In the genomic region with DNA sequence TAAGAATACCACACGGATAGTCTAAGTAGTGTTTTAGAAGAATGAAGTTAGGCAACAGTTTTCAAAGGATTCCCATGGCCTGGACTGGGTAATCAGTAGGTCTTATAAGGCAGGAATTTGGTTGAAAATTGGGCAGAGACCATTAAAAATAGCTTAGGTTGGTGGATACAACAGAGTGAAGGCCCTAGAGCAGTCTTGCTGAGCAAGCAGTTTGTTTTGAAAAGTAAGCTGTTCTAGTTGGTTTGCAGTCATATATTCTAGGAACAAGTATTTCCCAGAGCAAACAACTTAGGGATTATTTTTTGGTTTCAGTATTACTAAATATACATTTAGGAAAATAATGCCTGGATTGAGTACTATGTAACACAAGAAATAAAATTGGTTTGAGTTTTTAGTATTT, we compare ENCODE assay signal across 34 cellular contexts.
DNase-seq lines count a peak whose midpoint lies in the region; ATAC-seq, FAIRE-seq and TF ChIP-seq lines count a peak whose summit lies in the region.
"Had no signal": no experiment of that assay in that cellular context is flagged by ENCODE, and none has a peak within 500 bp of the region (broad histone marks: within the 10 kb centered on the region; RNA-seq: fewer than 3 reads in every experiment).

No MANE protein-coding gene starts in this region.

- H3K27me3 ChIP-seq in HepG2 (ENCODE audit: control insufficient read depth in 1 of 2, insufficient read depth in 2 of 2, low read length in 2 of 2) (no peaks in the 10 kb centered on the region), right lobe of liver (no peaks in the 10 kb centered on the region), IMR-90 (ENCODE audit: control insufficient read depth, insufficient read depth, low read length) (no peaks in the 10 kb centered on the region), H1 (replicated peaks in 1 of 4; ENCODE audit: control insufficient read depth in 3 of 4, extremely low read depth in 1 of 4, insufficient read depth in 3 of 4, low read length in 3 of 4) (no peaks in the 10 kb centered on the region)
- H3K27me3 ChIP-seq: BE2C; BLaER1; BLaER1 treated with 17β-estradiol and CSF1 and Interleukin-3, amounts not matched to agents 10 nM and 100 nM had no signal

- BruUV-seq in HepG2 (replicated peaks; lab: Mats Ljungman, UMichigan), result no TSS peak
- BruUV-seq in IMR-90 (replicated peaks; lab: Mats Ljungman, UMichigan), result no TSS peak

- ATAC-seq in HepG2 (no peak), right lobe of liver (no peak), A549 (no peak), IMR-90 (ENCODE audit: low read depth) (no peak)
- ATAC-seq: CD8-positive, alpha-beta T cell had no signal

- H4K20me1 ChIP-seq in HepG2 (ENCODE audit: insufficient read depth, low read length) (no peaks in the 10 kb centered on the region), IMR-90 (ENCODE audit: insufficient read depth, low read length) (no peaks in the 10 kb centered on the region), H1 (replicated peaks in 1 of 2; ENCODE audit: control insufficient read depth in 1 of 2, insufficient read depth in 2 of 2, low read length in 2 of 2) (no peaks in the 10 kb centered on the region)
- H4K20me1 ChIP-seq: BLaER1; BLaER1 treated with 17β-estradiol and CSF1 and Interleukin-3, amounts not matched to agents 10 nM and 100 nM had no signal

- no peak overlapping the region for H2AFZ ChIP-seq in HepG2 (ENCODE audit: low read length)
- no peak overlapping the region for H2AFZ ChIP-seq in IMR-90 (replicated peaks; ENCODE audit: low read length, poor library complexity)
- no peak overlapping the region for H2AFZ ChIP-seq in H1 (ENCODE audit: low read length)

- H3K4me1 ChIP-seq in HepG2 (ENCODE audit: insufficient read depth, low read length) (no peaks in the 10 kb centered on the region), right lobe of liver (no peaks in the 10 kb centered on the region), A549 (no peaks in the 10 kb centered on the region), IMR-90 (ENCODE audit: control insufficient read depth, insufficient read depth, low read length) (no peaks in the 10 kb centered on the region), H1 (replicated peaks in 1 of 4; ENCODE audit: control insufficient read depth in 3 of 4, insufficient read depth in 4 of 4, low read length in 3 of 4) (no peaks in the 10 kb centered on the region)
- H3K4me1 ChIP-seq: BE2C, BLaER1, Caco-2 had no signal

- H3K9me3 ChIP-seq in HepG2 (ENCODE audit: low read length), result no peaks in the 10 kb centered on the region
- H3K9me3 ChIP-seq in right lobe of liver, result no peaks in the 10 kb centered on the region
- H3K9me3 ChIP-seq in A549, result no peaks in the 10 kb centered on the region
- H3K9me3 ChIP-seq in IMR-90 (ENCODE audit: control insufficient read depth, insufficient read depth, low read length), result no peaks in the 10 kb centered on the region
- H3K9me3 ChIP-seq in H1 (ENCODE audit: insufficient read depth in 2 of 2, low read depth in 1 of 2, low read length in 1 of 2), result no peaks in the 10 kb centered on the region
- H3K9me3 ChIP-seq: BE2C; BLaER1; BLaER1 treated with 17β-estradiol and CSF1 and Interleukin-3, amounts not matched to agents 10 nM and 100 nM; Caco-2 had no signal

- H4K8ac ChIP-seq in IMR-90 (ENCODE audit: low read depth in 2 of 2, low read length in 2 of 2), result no peak overlapping the region
- H4K8ac ChIP-seq in H1 (ENCODE audit: extremely low read depth, insufficient read depth, low read length), result no peak overlapping the region

- FAIRE-seq in HepG2 (lab: Jason Lieb, UNC) (no peak), A549 (lab: Jason Lieb, UNC) (no peak), H1 (lab: Jason Lieb, UNC) (no peak)
- FAIRE-seq: A204.1, D721Med had no signal

- no peak overlapping the region for H4K5ac ChIP-seq in IMR-90 (ENCODE audit: low read depth, low read length)
- no peak overlapping the region for H4K5ac ChIP-seq in H1 (ENCODE audit: insufficient read length, low read depth, low read length)

- H2BK5ac ChIP-seq in IMR-90 (ENCODE audit: low read depth, low read length, poor library complexity, severe bottlenecking) (no peak overlapping the region), H1 (ENCODE audit: low read depth, low read length) (no peak overlapping the region)

- H2BK20ac ChIP-seq in IMR-90 (ENCODE audit: low read depth, low read length) (no peak overlapping the region), H1 (ENCODE audit: low read length) (no peak overlapping the region)

- H2AK5ac ChIP-seq in IMR-90 (ENCODE audit: low read depth, low read length) (no peak overlapping the region), H1 (ENCODE audit: low read depth, low read length) (no peak overlapping the region)

- H2AK9ac ChIP-seq in IMR-90 (replicated peaks; ENCODE audit: low read depth, low read length, poor library complexity), result no peak overlapping the region

- no peaks in the 10 kb centered on the region for H3K9me1 ChIP-seq in IMR-90 (ENCODE audit: insufficient read depth, low read length)

- H3K9ac ChIP-seq in HepG2 (ENCODE audit: insufficient read depth, low read depth, low read length), result no peak overlapping the region
- no peak overlapping the region for H3K9ac ChIP-seq in IMR-90 (ENCODE audit: low read depth, low read length)
- no peak overlapping the region for H3K9ac ChIP-seq in H1 (replicated peaks in 1 of 4; ENCODE audit: extremely low read depth in 1 of 4, low read depth in 3 of 4, low read length in 3 of 4)
- H3K9ac ChIP-seq: BLaER1; BLaER1 treated with 17β-estradiol and CSF1 and Interleukin-3, amounts not matched to agents 10 nM and 100 nM had no signal

- CTCF ChIA-PET in HepG2 (lab: Yijun Ruan, JAX; ENCODE audit: low intra/inter-chr PET ratio, low total read pairs), result no interaction called here
- CTCF ChIA-PET in A549 (lab: Yijun Ruan, JAX), result no interaction called here
- CTCF ChIA-PET in IMR-90 (lab: Yijun Ruan, JAX), result no interaction called here
- CTCF ChIA-PET in H1 (lab: Charles Lee; ENCODE audit: partially characterized antibody), result no interaction called here

- H2BK120ac ChIP-seq in IMR-90 (ENCODE audit: low read depth, low read length) (no peak overlapping the region), H1 (replicated peaks; ENCODE audit: low read depth, low read length) (no peak overlapping the region)

- H2BK15ac ChIP-seq in IMR-90 (ENCODE audit: low read depth, low read length), result no peak overlapping the region
- H2BK15ac ChIP-seq in H1 (ENCODE audit: low read length), result no peak overlapping the region

- TF ChIP-seq CTCF in HepG2 (CRISPR knock-in tag; IDR thresholded peaks at IDR 0.05) (no peak), right lobe of liver (IDR thresholded peaks at IDR 0.05) (no peak), A549 (IDR thresholded peaks at IDR 0.05) (no peak), IMR-90 (conservative IDR thresholded peaks at IDR 0.05; ENCODE audit: low read depth, low read length) (no peak), H1 (IDR thresholded peaks at IDR 0.05; ENCODE audit: control extremely low read depth in 1 of 3, insufficient read depth in 1 of 3, low read depth in 1 of 3, low read length in 3 of 3) (no peak)

- DNase-seq in HepG2 (ENCODE audit: low spot score), result no peak
- no peak for DNase-seq in right lobe of liver
- no peak for DNase-seq in A549 (ENCODE audit: low read depth in 1 of 2, low spot score in 1 of 2)
- no peak for DNase-seq in IMR-90
- DNase-seq in H1 (ENCODE audit: low read depth in 1 of 2, low spot score in 2 of 2), result no peak
- no peak for DNase-seq in NCI-H2171 treated with DMSO at 0.1 percent for 48 hours (lab: John Stamatoyannopoulos, UW)
- DNase-seq in anterior cingulate cortex (lab: John Stamatoyannopoulos, UW), result no peak
- no peak for DNase-seq in stimulated activated naive CD4-positive, alpha-beta T cell treated with Interleukin-2 at 50 U/mL for 16 hours (lab: John Stamatoyannopoulos, UW)
- DNase-seq: 8988T; ACHN; AML-193; BE2C; C1 segment of cervical spinal cord; Caco-2; Calu3; CD4-positive, alpha-beta memory T cell; CD4-positive, alpha-beta T cell; CD4-positive, CD25-positive, alpha-beta regulatory T cell; CD8-positive, alpha-beta memory T cell; CD8-positive, alpha-beta T cell; COR-L47; DMS 273 treated with DMSO at 0.1 percent for 48 hours; DMS153; DMS53; DMS79; DMS79 treated with DMSO at 0.1 percent for 48 hours; DND-41; EL had no signal

- H3K27ac ChIP-seq in HepG2 (ENCODE audit: extremely low read length, insufficient read depth, low read length) (no peak overlapping the region), right lobe of liver (no peak overlapping the region), A549 (no peak overlapping the region), IMR-90 (ENCODE audit: insufficient read depth, low read length) (no peak overlapping the region), H1 (ENCODE audit: low read depth, low read length) (no peak overlapping the region)
- H3K27ac ChIP-seq: 22Rv1; BLaER1; BLaER1 treated with 17β-estradiol and CSF1 and Interleukin-3, amounts not matched to agents 10 nM and 100 nM; C4-2B had no signal

- H3K4me2 ChIP-seq in HepG2 (ENCODE audit: low read depth, low read length), result no peak overlapping the region
- H3K4me2 ChIP-seq in A549, result no peak overlapping the region
- H3K4me2 ChIP-seq in IMR-90 (ENCODE audit: low read depth, low read length), result no peak overlapping the region
- no peak overlapping the region for H3K4me2 ChIP-seq in H1 (ENCODE audit: insufficient read depth in 1 of 2, low read depth in 2 of 2, low read length in 2 of 2)
- H3K4me2 ChIP-seq: BLaER1; BLaER1 treated with 17β-estradiol and CSF1 and Interleukin-3, amounts not matched to agents 10 nM and 100 nM had no signal

- no peaks in the 10 kb centered on the region for H3K36me3 ChIP-seq in HepG2 (replicated peaks in 1 of 2; ENCODE audit: control insufficient read depth in 1 of 2, insufficient read depth in 2 of 2, low read length in 2 of 2)
- no peaks in the 10 kb centered on the region for H3K36me3 ChIP-seq in right lobe of liver
- no peaks in the 10 kb centered on the region for H3K36me3 ChIP-seq in IMR-90 (ENCODE audit: control insufficient read depth, insufficient read depth, low read length)
- H3K36me3 ChIP-seq in H1 (ENCODE audit: control insufficient read depth in 2 of 4, insufficient read depth in 4 of 4, low read length in 3 of 4), result no peaks in the 10 kb centered on the region
- H3K36me3 ChIP-seq: BE2C; BLaER1; BLaER1 treated with 17β-estradiol and CSF1 and Interleukin-3, amounts not matched to agents 10 nM and 100 nM had no signal

- H3K23me2 ChIP-seq in H1 (ENCODE audit: low read depth, low read length), result no peaks in the 10 kb centered on the region

- TF ChIP-seq EP300 in HepG2 (IDR thresholded peaks at IDR 0.05; ENCODE audit: low read depth in 2 of 2, low read length in 2 of 2) (no peak), HepG2 (CRISPR knock-in tag; IDR thresholded peaks at IDR 0.05; ENCODE audit: borderline replicate concordance) (no peak), A549 (IDR thresholded peaks at IDR 0.05) (no peak), H1 (IDR thresholded peaks at IDR 0.05; ENCODE audit: borderline replicate concordance in 1 of 2, low read depth in 2 of 2, low read length in 2 of 2) (no peak)

- H3K79me2 ChIP-seq in HepG2 (ENCODE audit: insufficient read depth, low read length) (no peaks in the 10 kb centered on the region), H1 (ENCODE audit: control insufficient read depth in 1 of 2, insufficient read depth in 2 of 2, low read length in 2 of 2) (no peaks in the 10 kb centered on the region)

- POLR2A ChIA-PET in HepG2 (lab: Yijun Ruan, JAX) (no interaction called here), A549 (lab: Yijun Ruan, JAX) (no interaction called here), IMR-90 (lab: Charles Lee; ENCODE audit: unreplicated experiment) (interaction anchor here (0.6 kb wide), 1 partner anchor 429 kb away, joined by 16 read pairs; no protein-coding TSS in a partner anchor), H1 (lab: Charles Lee; ENCODE audit: partially characterized antibody) (no interaction called here)

- H3K14ac ChIP-seq in IMR-90 (replicated peaks; ENCODE audit: low read depth, low read length) (no peak overlapping the region), H1 (ENCODE audit: insufficient read length) (no peak overlapping the region)

- intact Hi-C loops in HepG2 (cut with micrococcal nuclease; ENCODE audit: unreplicated experiment), result no loop called here
- intact Hi-C loops in right lobe of liver (cut with DNase I), result no loop called here
- intact Hi-C loops in IMR-90 (cut with micrococcal nuclease), result no loop called here

- no peak overlapping the region for H3K18ac ChIP-seq in IMR-90 (ENCODE audit: low read depth, low read length)
- no peak overlapping the region for H3K18ac ChIP-seq in H1 (ENCODE audit: extremely low read depth, low read length)

- H3K56ac ChIP-seq in IMR-90 (ENCODE audit: extremely low read depth, insufficient read depth, low read length) (no peak overlapping the region; the same call in 1 of the 2 replicates), H1 (replicated peaks; ENCODE audit: insufficient read length, low read depth, low read length) (no peak overlapping the region)

- in situ Hi-C loops in HepG2 (cut with HindIII; ENCODE audit: extremely low pct_ligation_motif_present, low pct_unique_long_range_greater_than_20kb), result no loop called here
- in situ Hi-C loops in IMR-90 (cut with MboI; ENCODE audit: low sequenced_read_pairs), result no loop called here

- H3K23ac ChIP-seq in IMR-90 (ENCODE audit: low read depth, low read length) (no peak overlapping the region), H1 (ENCODE audit: insufficient read length) (no peak overlapping the region)

- dilution Hi-C loops in IMR-90 (cut with HindIII; ENCODE audit: low sequenced_read_pairs, unreplicated experiment), result no loop called here

- H3K4ac ChIP-seq in IMR-90 (ENCODE audit: low read depth, low read length), result no peak overlapping the region
- H3K4ac ChIP-seq in H1 (replicated peaks; ENCODE audit: insufficient read length, low read depth, low read length), result no peak overlapping the region

- H3K4me3 ChIP-seq in HepG2 (replicated peaks in 1 of 3; ENCODE audit: insufficient read depth in 1 of 3, low read depth in 2 of 3, low read length in 3 of 3) (no peak overlapping the region), right lobe of liver (no peak overlapping the region), A549 (no peak overlapping the region), IMR-90 (ENCODE audit: insufficient read depth, low read depth, low read length) (no peak overlapping the region), H1 (ENCODE audit: extremely low read depth in 1 of 4, insufficient read depth in 2 of 4, low read depth in 3 of 4, low read length in 4 of 4) (no peak overlapping the region)
- H3K4me3 ChIP-seq: BLaER1; BLaER1 treated with 17β-estradiol and CSF1 and Interleukin-3, amounts not matched to agents 10 nM and 100 nM had no signal

- no peak for TF ChIP-seq POLR2A in HepG2 (IDR thresholded peaks at IDR 0.05; ENCODE audit: insufficient read depth in 1 of 2, low read depth in 2 of 2, low read length in 2 of 2)
- TF ChIP-seq POLR2A in right lobe of liver (IDR thresholded peaks at IDR 0.05), result no peak
- TF ChIP-seq POLR2A in A549 (IDR thresholded peaks at IDR 0.05; ENCODE audit: low read length), result no peak
- TF ChIP-seq POLR2A in IMR-90 (IDR thresholded peaks at IDR 0.05; ENCODE audit: low read depth, low read length), result no peak
- TF ChIP-seq POLR2A in H1 (IDR thresholded peaks at IDR 0.05; ENCODE audit: control extremely low read depth in 1 of 2, low read depth in 2 of 2, low read length in 2 of 2), result no peak

- TF ChIP-seq RAD21 in HepG2 (CRISPR knock-in tag; IDR thresholded peaks at IDR 0.05) (no peak), A549 (conservative IDR thresholded peaks at IDR 0.05 in 1 of 2, IDR thresholded peaks at IDR 0.05 in 1 of 2) (no peak), IMR-90 (IDR thresholded peaks at IDR 0.05; ENCODE audit: low read length) (no peak), H1 (IDR thresholded peaks at IDR 0.05 in 1 of 2, conservative IDR thresholded peaks at IDR 0.05 in 1 of 2; ENCODE audit: low read depth in 2 of 2, low read length in 2 of 2) (no peak)

- WGBS in HepG2 (ENCODE audit: low lambda C conversion rate), result 0% methylated on average over 1 of the region's 1 CpG
- 41% methylated on average over 1 of the region's 1 CpG for WGBS in right lobe of liver (ENCODE audit: insufficient coverage, low coverage, low lambda C conversion rate, missing lambda C conversion rate)
- WGBS in A549 (ENCODE audit: missing lambda C conversion rate), result 0% methylated on average over 1 of the region's 1 CpG
- WGBS in IMR-90 (ENCODE audit: extremely low coverage in 2 of 2, insufficient read length in 1 of 2), 2 experiments, result no CpG with 5 or more reads among the region's 1 CpG
- 0% methylated on average over 1 of the region's 1 CpG; no CpG with 5 or more reads in 1 of the 2 experiments for WGBS in H1 (ENCODE audit: extremely low coverage in 1 of 2, insufficient coverage in 1 of 2, insufficient read length in 1 of 2, insufficient replicate concordance in 2 of 2, low coverage in 1 of 2, low lambda C conversion rate in 2 of 2, missing lambda C conversion rate in 1 of 2), 2 experiments

- no peak overlapping the region for H4K91ac ChIP-seq in IMR-90 (ENCODE audit: insufficient read depth, low read depth, low read length)
- H4K91ac ChIP-seq in H1 (replicated peaks; ENCODE audit: insufficient read length, low read length), result no peak overlapping the region

- no peak overlapping the region for H2BK12ac ChIP-seq in H1 (ENCODE audit: low read depth, low read length)

- H3K79me1 ChIP-seq in IMR-90 (ENCODE audit: low read depth in 1 of 2, low read length in 2 of 2) (no peaks in the 10 kb centered on the region), H1 (ENCODE audit: low read depth, low read length) (no peaks in the 10 kb centered on the region)

Comparison
In these comparisons a context has a peak if more than half of its experiments do, and no peak if none do; other contexts are left out.
1. Of the 41 proteins assayed by ChIP-seq in both HepG2 and H1: peak only in HepG2: none; only in H1: none; in both: MAFK; in neither: 40.